In the genomic region with DNA sequence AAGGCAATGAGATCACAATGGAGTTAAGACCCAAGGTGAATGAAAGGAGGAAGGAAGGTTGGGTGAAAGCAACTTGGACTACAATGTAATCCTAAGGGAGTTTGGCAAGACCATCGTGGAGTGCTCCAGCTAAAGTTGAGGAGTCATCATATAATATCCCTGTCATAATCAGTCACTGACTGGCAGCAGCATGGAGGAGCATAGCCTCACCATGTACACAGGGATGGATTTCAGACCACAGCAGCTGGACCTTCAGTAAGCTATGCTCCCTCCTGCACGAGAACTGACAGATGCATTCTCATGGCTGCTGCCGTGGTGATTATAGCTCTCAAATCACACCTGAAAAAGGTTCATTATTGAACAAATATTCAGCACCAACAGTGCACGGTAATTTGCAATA, we compare ENCODE assay signal across 15 cellular contexts.
"Had no signal": no experiment of that assay in that cellular context is flagged by ENCODE, and none has a peak within 500 bp of the region (broad histone marks: within the 10 kb centered on the region; RNA-seq: fewer than 3 reads in every experiment).

No MANE protein-coding gene starts in this region.

- H3K4me1 Mint-ChIP-seq: activated naive CD4-positive, alpha-beta T cell treated with anti-CD3 and anti-CD28 coated beads, Interleukin-2, amount 10 ng/mL, durations not matched to agents 7 days and 5 days had no signal

- H3K27me3 Mint-ChIP-seq: stimulated activated naive CD8-positive, alpha-beta T cell treated with anti-CD3 and anti-CD28 coated beads, Interleukin-15, Interleukin-2, amounts not matched to agents 100 ng/mL and 50 ng/mL, for 24 hours had no signal

- DNase-seq: activated CD4-positive, alpha-beta T cell treated with anti-CD3 and anti-CD28 coated beads, Interleukin-2, amount 50 U/mL, for 1 hour; activated CD8-positive, alpha-beta memory T cell treated with anti-CD3 and anti-CD28 coated beads for 24 hours; activated naive CD4-positive, alpha-beta T cell treated with anti-CD3 and anti-CD28 coated beads, Interleukin-2, amount 10 ng/mL, durations not matched to agents 7 days and 5 days; adrenal gland; left colon; midbrain; spleen; upper lobe of left lung had no signal

- H3K36me3 ChIP-seq: prostate gland had no signal

- H3K27ac ChIP-seq: adrenal gland, prostate gland, spleen, suprapubic skin, upper lobe of left lung had no signal

- H3K4me3 Mint-ChIP-seq: activated naive CD4-positive, alpha-beta T cell treated with anti-CD3 and anti-CD28 coated beads, Interleukin-2, amount 10 ng/mL, durations not matched to agents 7 days and 5 days; neural crest cell; stimulated activated naive CD8-positive, alpha-beta T cell treated with anti-CD3 and anti-CD28 coated beads, Interleukin-15, Interleukin-2, amounts not matched to agents 100 ng/mL and 50 ng/mL, for 24 hours; T-helper 2 cell treated with Interferon-gamma antibody and Interleukin-4, amounts not matched to agents 5 μg/mL and 100 μg/mL, for 36 hours had no signal

- H3K9me3 Mint-ChIP-seq: activated naive CD4-positive, alpha-beta T cell treated with anti-CD3 and anti-CD28 coated beads, Interleukin-2, amount 10 ng/mL, durations not matched to agents 7 days and 5 days; neural crest cell; stimulated activated naive CD8-positive, alpha-beta T cell treated with anti-CD3 and anti-CD28 coated beads, Interleukin-15, Interleukin-2, amounts not matched to agents 100 ng/mL and 50 ng/mL, for 24 hours; T-helper 2 cell treated with Interferon-gamma antibody and Interleukin-4, amounts not matched to agents 5 μg/mL and 100 μg/mL, for 36 hours had no signal

- H3K27ac Mint-ChIP-seq: activated naive CD4-positive, alpha-beta T cell treated with anti-CD3 and anti-CD28 coated beads, Interleukin-2, amount 10 ng/mL, durations not matched to agents 7 days and 5 days; stimulated activated naive CD8-positive, alpha-beta T cell treated with anti-CD3 and anti-CD28 coated beads, Interleukin-15, Interleukin-2, amounts not matched to agents 100 ng/mL and 50 ng/mL, for 24 hours; T-helper 2 cell treated with Interferon-gamma antibody and Interleukin-4, amounts not matched to agents 5 μg/mL and 100 μg/mL, for 36 hours had no signal

- H3K9me3 ChIP-seq: prostate gland, spleen, suprapubic skin, upper lobe of left lung had no signal

- H3K27me3 ChIP-seq: adrenal gland, spleen, suprapubic skin, upper lobe of left lung had no signal

- H3K4me1 ChIP-seq: adrenal gland, prostate gland had no signal

- ATAC-seq: left colon, sciatic nerve had no signal

- H3K4me3 ChIP-seq: adrenal gland, lung, prostate gland, spleen, suprapubic skin, upper lobe of left lung had no signal
